Comparison of ENCODE assay signal across 8 cellular contexts in the genomic region with DNA sequence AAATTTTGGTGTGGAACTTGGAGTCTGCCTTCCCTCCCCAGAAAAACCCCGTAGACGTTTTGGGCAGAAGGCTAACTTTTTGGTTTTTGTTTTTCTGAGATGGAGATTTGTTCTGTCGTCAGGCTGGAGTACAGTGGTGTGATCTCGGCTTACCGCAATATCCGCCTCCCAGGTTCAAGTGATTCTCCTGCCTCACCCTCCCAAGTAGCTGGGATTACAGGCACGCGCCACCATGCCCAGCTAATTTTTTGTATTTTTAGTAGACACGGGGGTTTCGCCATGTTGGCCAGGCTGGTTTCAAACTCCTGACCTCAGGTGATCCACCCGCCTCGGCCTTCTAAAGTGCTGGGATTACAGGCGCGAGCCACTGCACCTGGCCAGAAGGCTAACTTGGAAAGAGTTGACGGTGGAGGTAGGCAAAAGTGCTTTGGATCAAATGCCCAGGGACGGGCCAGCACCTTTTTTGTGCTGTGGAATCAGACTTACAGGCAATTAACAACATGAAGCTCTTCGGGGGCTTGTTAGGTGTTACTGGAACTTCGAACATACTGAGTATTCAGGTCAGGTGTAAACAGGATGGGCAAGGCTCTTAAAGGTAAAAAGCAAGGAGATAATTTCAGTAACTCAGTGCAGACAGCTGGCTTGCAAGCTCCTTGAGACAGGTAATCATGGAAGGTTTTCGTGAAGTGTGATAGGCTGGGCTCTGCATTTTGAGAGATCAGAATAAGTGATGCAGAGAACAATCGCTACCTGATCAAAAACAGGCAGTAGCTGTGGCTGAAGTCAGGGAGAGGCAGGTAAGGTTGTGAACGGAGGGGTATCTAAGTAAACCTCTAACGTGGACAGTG. TPM values are rescaled to one million over a fixed set of nuclear protein-coding genes. Genes with fewer than 3 reads are reported as not detected.
DNase-seq lines count a peak whose midpoint lies in the region; ATAC-seq and TF ChIP-seq lines count a peak whose summit lies in the region.

No MANE protein-coding gene starts in this region.

- no peak for ATAC-seq in CD4-positive, CD25-positive, alpha-beta regulatory T cell (ENCODE audit: low read depth in 2 of 2)
- ATAC-seq in natural killer cell treated with Interleukin-12 subunit alpha and Interleukin-12 subunit beta and Interleukin-15 and Interleukin-18, amount 100 ng/mL, for 72 hours: no peak
- ATAC-seq in GM18868 (IDR thresholded peaks at IDR 0.05; ENCODE audit: unreplicated experiment): no peak
- no peak for ATAC-seq in GM21717 (IDR thresholded peaks at IDR 0.05; ENCODE audit: unreplicated experiment)

- peak overlapping the region; percentile 87 for H3K4me3 ChIP-seq in CD4-positive, CD25-positive, alpha-beta regulatory T cell (ENCODE audit: low read depth, low read length)
- H3K4me3 ChIP-seq in Loucy (ENCODE audit: low read length, poor library complexity, severe bottlenecking): peak overlapping the region; percentile 99

- peak overlapping the region; percentile 96 for H3K9ac ChIP-seq in Loucy (ENCODE audit: low read depth, low read length, poor library complexity, severe bottlenecking)

- peaks cover 66% of the 10 kb centered on the region for H3K79me2 ChIP-seq in Loucy (ENCODE audit: insufficient read depth, low read length)

- peaks cover 0 to 60% (median 33%) of the 10 kb centered on the region in 4 donors for H3K4me1 Mint-ChIP-seq in CD4-positive, CD25-positive, alpha-beta regulatory T cell
- peaks cover 52% of the 10 kb centered on the region for H3K4me1 Mint-ChIP-seq in dendritic cell treated with granulocyte-macrophage colony-stimulating factor and Interleukin-4, amounts not matched to agents 40 ng/mL and 50 ng/mL, for 4 days (ENCODE audit: low read depth)
- H3K4me1 Mint-ChIP-seq in natural killer cell treated with Interleukin-12 subunit alpha and Interleukin-12 subunit beta and Interleukin-15 and Interleukin-18, amount 100 ng/mL, for 72 hours (ENCODE audit: low read depth in 2 of 2): peaks cover 34 to 39% of the 10 kb centered on the region in 2 donors

- peak overlapping the region; percentile 91 to 97 (median 95) for H3K4me3 Mint-ChIP-seq in CD4-positive, CD25-positive, alpha-beta regulatory T cell
- peak overlapping the region; percentile 82 for H3K4me3 Mint-ChIP-seq in dendritic cell treated with granulocyte-macrophage colony-stimulating factor and Interleukin-4, amounts not matched to agents 40 ng/mL and 50 ng/mL, for 4 days
- H3K4me3 Mint-ChIP-seq in natural killer cell treated with Interleukin-12 subunit alpha and Interleukin-12 subunit beta and Interleukin-15 and Interleukin-18, amount 100 ng/mL, for 72 hours: peak overlapping the region; percentile 97

- peaks cover 28% of the 10 kb centered on the region for H3K36me3 Mint-ChIP-seq in CD4-positive, CD25-positive, alpha-beta regulatory T cell
- H3K36me3 Mint-ChIP-seq in dendritic cell treated with granulocyte-macrophage colony-stimulating factor and Interleukin-4, amounts not matched to agents 40 ng/mL and 50 ng/mL, for 4 days (ENCODE audit: low read depth): peaks cover 66% of the 10 kb centered on the region
- H3K36me3 Mint-ChIP-seq in natural killer cell treated with Interleukin-12 subunit alpha and Interleukin-12 subunit beta and Interleukin-15 and Interleukin-18, amount 100 ng/mL, for 72 hours: peaks cover 15% of the 10 kb centered on the region

- peak overlapping the region; percentile 92 to 97 (median 95) for H3K27ac Mint-ChIP-seq in CD4-positive, CD25-positive, alpha-beta regulatory T cell
- H3K27ac Mint-ChIP-seq in dendritic cell treated with granulocyte-macrophage colony-stimulating factor and Interleukin-4, amounts not matched to agents 40 ng/mL and 50 ng/mL, for 4 days: peak overlapping the region; percentile 96
- H3K27ac Mint-ChIP-seq in natural killer cell treated with Interleukin-12 subunit alpha and Interleukin-12 subunit beta and Interleukin-15 and Interleukin-18, amount 100 ng/mL, for 72 hours: peak overlapping the region; percentile 87 to 91

- H3K4me2 ChIP-seq in Loucy (ENCODE audit: low read depth, low read length, poor library complexity, severe bottlenecking): peak overlapping the region; percentile 83

- no peaks in the 10 kb centered on the region for H3K27me3 ChIP-seq in CD4-positive, CD25-positive, alpha-beta regulatory T cell (ENCODE audit: control insufficient read depth, insufficient read depth, low read length)
- H3K27me3 ChIP-seq in Loucy (ENCODE audit: insufficient read depth, low read length, poor library complexity, severe bottlenecking): no peaks in the 10 kb centered on the region

- H3K4me1 ChIP-seq in CD4-positive, CD25-positive, alpha-beta regulatory T cell (ENCODE audit: control insufficient read depth, insufficient read depth, low read length, poor library complexity, severe bottlenecking): peaks cover 61% of the 10 kb centered on the region
- peaks cover 49% of the 10 kb centered on the region for H3K4me1 ChIP-seq in Loucy (ENCODE audit: insufficient read depth, low read length, poor library complexity, severe bottlenecking)

- no peaks in the 10 kb centered on the region for H3K9me2 ChIP-seq in Loucy (replicated peaks; ENCODE audit: low read depth, low read length)

- H2AFZ ChIP-seq in Loucy (ENCODE audit: low read length): no peak overlapping the region

- H3F3A ChIP-seq in Loucy (ENCODE audit: low read depth): 0 out of 2 replicates have a peak, but pooled peaks cover 6% of the 10 kb centered on the region

- no peaks in the 10 kb centered on the region for H3K9me3 ChIP-seq in CD4-positive, CD25-positive, alpha-beta regulatory T cell (ENCODE audit: control insufficient read depth in 2 of 2, low read length in 2 of 2)
- no peaks in the 10 kb centered on the region for H3K9me3 ChIP-seq in Loucy (ENCODE audit: insufficient read depth, low read depth, low read length)

- peaks cover 54% of the 10 kb centered on the region for H4K20me1 ChIP-seq in Loucy (ENCODE audit: insufficient read depth, low read length, poor library complexity, severe bottlenecking)

- peaks cover 0 to 2% (median 0%) of the 10 kb centered on the region in 7 donors for H3K9me3 Mint-ChIP-seq in CD4-positive, CD25-positive, alpha-beta regulatory T cell
- H3K9me3 Mint-ChIP-seq in dendritic cell treated with granulocyte-macrophage colony-stimulating factor and Interleukin-4, amounts not matched to agents 40 ng/mL and 50 ng/mL, for 4 days: no peaks in the 10 kb centered on the region
- H3K9me3 Mint-ChIP-seq in natural killer cell treated with Interleukin-12 subunit alpha and Interleukin-12 subunit beta and Interleukin-15 and Interleukin-18, amount 100 ng/mL, for 72 hours: no peaks in the 10 kb centered on the region

- H3K27me3 Mint-ChIP-seq in CD4-positive, CD25-positive, alpha-beta regulatory T cell: peaks cover 9% of the 10 kb centered on the region
- H3K27me3 Mint-ChIP-seq in dendritic cell treated with granulocyte-macrophage colony-stimulating factor and Interleukin-4, amounts not matched to agents 40 ng/mL and 50 ng/mL, for 4 days: no peaks in the 10 kb centered on the region
- H3K27me3 Mint-ChIP-seq in natural killer cell treated with Interleukin-12 subunit alpha and Interleukin-12 subunit beta and Interleukin-15 and Interleukin-18, amount 100 ng/mL, for 72 hours: no peaks in the 10 kb centered on the region

- H3K27ac ChIP-seq in CD4-positive, CD25-positive, alpha-beta regulatory T cell (ENCODE audit: insufficient read depth, low read length, poor library complexity, severe bottlenecking): peak overlapping the region; percentile 90

- DNase-seq in CD4-positive, CD25-positive, alpha-beta regulatory T cell: peak in 1 of 3 donors; percentile 66
- no peak for DNase-seq in natural killer cell treated with Interleukin-12 subunit alpha and Interleukin-12 subunit beta and Interleukin-15 and Interleukin-18, amount 100 ng/mL, for 72 hours (ENCODE audit: low spot score)
- DNase-seq in cerebellar cortex (ENCODE audit: low spot score): no peak
- DNase-seq in central memory CD4-positive, alpha-beta T cell: no peak

- no peak for TF ChIP-seq CTCF in Loucy (conservative IDR thresholded peaks at IDR 0.05; ENCODE audit: low read length)

- peaks cover 19% of the 10 kb centered on the region for H3K36me3 ChIP-seq in CD4-positive, CD25-positive, alpha-beta regulatory T cell (ENCODE audit: control insufficient read depth, insufficient read depth, low read length)
- peaks cover 33% of the 10 kb centered on the region; the same call in 1 of the 2 replicates for H3K36me3 ChIP-seq in Loucy (ENCODE audit: insufficient read depth, low read length)

- intact Hi-C loops in dendritic cell treated with granulocyte-macrophage colony-stimulating factor and Interleukin-4, amounts not matched to agents 40 ng/mL and 50 ng/mL, for 4 days (cut with micrococcal nuclease): no loop called here

RNA-seq across cellular contexts. Expression of gene PPP1R35, which starts 1.8 kb away (rescaled TPM):
- total RNA-seq in CD4-positive, CD25-positive, alpha-beta regulatory T cell: 52.8 TPM
- polyA plus RNA-seq in CD4-positive, CD25-positive, alpha-beta regulatory T cell: 10 to 100 TPM; 42.3 to 72.2 (median 49.4) TPM
- 10 to 100 TPM; 54.5 to 57.0 TPM for total RNA-seq in natural killer cell treated with Interleukin-12 subunit alpha and Interleukin-12 subunit beta and Interleukin-15 and Interleukin-18, amount 100 ng/mL, for 72 hours

RNA-seq across cellular contexts. Expression of gene MEPCE, which starts 4.9 kb away (rescaled TPM):
- 73.1 TPM for total RNA-seq in CD4-positive, CD25-positive, alpha-beta regulatory T cell
- 10 to 100 TPM; 10.2 to 15.9 (median 13.5) TPM for polyA plus RNA-seq in CD4-positive, CD25-positive, alpha-beta regulatory T cell
- total RNA-seq in natural killer cell treated with Interleukin-12 subunit alpha and Interleukin-12 subunit beta and Interleukin-15 and Interleukin-18, amount 100 ng/mL, for 72 hours: 10 to 100 TPM; 44.0 to 60.5 TPM

RNA-seq across cellular contexts. Expression of gene ZCWPW1, which starts 6.0 kb away (rescaled TPM):
- 4.0 TPM for total RNA-seq in CD4-positive, CD25-positive, alpha-beta regulatory T cell
- polyA plus RNA-seq in CD4-positive, CD25-positive, alpha-beta regulatory T cell: 1 to 10 TPM; 2.2 to 5.4 (median 4.0) TPM
- total RNA-seq in natural killer cell treated with Interleukin-12 subunit alpha and Interleukin-12 subunit beta and Interleukin-15 and Interleukin-18, amount 100 ng/mL, for 72 hours: 1 to 10 TPM; 1.3 to 2.5 TPM

RNA-seq across cellular contexts. Expression of gene SPACDR, which starts 29.5 kb away (rescaled TPM):
- total RNA-seq in CD4-positive, CD25-positive, alpha-beta regulatory T cell: 3.7 TPM
- under 1 TPM in 2 of 4 donors, not detected in 2; 0.32 TPM for polyA plus RNA-seq in CD4-positive, CD25-positive, alpha-beta regulatory T cell
- total RNA-seq in natural killer cell treated with Interleukin-12 subunit alpha and Interleukin-12 subunit beta and Interleukin-15 and Interleukin-18, amount 100 ng/mL, for 72 hours: 1 to 10 TPM; 2.4 to 4.2 TPM

RNA-seq across cellular contexts. Expression of gene TSC22D4, which starts 44.5 kb away (rescaled TPM):
- 113 TPM for total RNA-seq in CD4-positive, CD25-positive, alpha-beta regulatory T cell
- polyA plus RNA-seq in CD4-positive, CD25-positive, alpha-beta regulatory T cell: 10 to 100 TPM; 22.2 to 35.8 (median 33.4) TPM
- total RNA-seq in natural killer cell treated with Interleukin-12 subunit alpha and Interleukin-12 subunit beta and Interleukin-15 and Interleukin-18, amount 100 ng/mL, for 72 hours: 100 to 1,000 TPM; 129 to 134 TPM
